16 cellular contexts compared by ENCODE assay signal in the genomic region with DNA sequence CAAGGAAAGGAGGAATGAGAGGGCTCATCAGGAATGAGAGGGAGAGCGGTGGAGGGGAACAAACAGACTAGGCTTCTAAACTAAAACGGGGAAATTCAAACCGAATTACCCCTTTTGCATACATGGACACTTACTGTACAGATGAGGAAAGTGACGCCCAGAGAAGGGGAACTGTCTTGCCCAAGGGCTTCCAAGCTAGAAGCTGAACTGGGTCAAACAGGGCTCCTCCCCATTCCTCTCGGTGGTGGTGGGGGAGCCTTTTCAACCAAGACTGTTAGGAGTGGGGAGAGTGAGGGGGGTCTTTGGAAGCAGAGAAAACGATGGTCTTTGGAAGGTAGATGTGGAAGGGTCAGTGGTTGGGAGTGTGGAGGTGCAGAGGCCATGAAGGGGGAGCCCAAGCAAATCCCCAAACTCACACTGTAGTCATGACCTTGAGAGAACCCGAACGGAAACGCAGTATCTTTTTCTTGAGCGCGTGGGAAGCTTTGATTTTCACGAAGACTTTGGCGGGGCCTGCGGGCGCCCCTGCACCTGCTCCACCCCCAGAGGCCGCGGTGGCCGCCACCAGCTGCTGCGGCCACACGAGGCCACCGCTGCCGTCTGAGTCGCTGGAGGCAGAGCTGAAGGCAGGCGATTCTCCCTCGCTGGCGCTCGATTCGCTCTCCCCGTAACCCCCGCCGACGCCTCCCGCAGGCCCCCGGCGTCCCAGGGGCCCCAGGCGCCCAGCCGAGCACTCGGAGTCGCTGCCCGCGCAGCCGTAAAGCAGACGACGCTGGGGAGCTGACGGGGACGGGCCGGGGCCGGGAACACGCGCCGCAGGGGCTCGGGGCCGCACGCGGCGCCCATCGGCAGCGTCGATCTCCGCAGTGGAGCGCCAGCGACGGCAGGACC. TPM values are rescaled to one million over a fixed set of nuclear protein-coding genes. Genes with fewer than 3 reads are reported as not detected.
DNase-seq lines count a peak whose midpoint lies in the region; ATAC-seq, FAIRE-seq and TF ChIP-seq lines count a peak whose summit lies in the region.
"Had no signal": no experiment of that assay in that cellular context is flagged by ENCODE, and none has a peak within 500 bp of the region (broad histone marks: within the 10 kb centered on the region; RNA-seq: fewer than 3 reads in every experiment).

No MANE protein-coding gene starts in this region.

- TF ChIP-seq EP300 in H1 (IDR thresholded peaks at IDR 0.05; ENCODE audit: borderline replicate concordance in 1 of 2, low read depth in 2 of 2, low read length in 2 of 2), result no peak

- H4K8ac ChIP-seq in H1 (ENCODE audit: extremely low read depth, insufficient read depth, low read length), result peak overlapping the region; percentile 85; the same call in 1 of the 2 replicates

- no peak overlapping the region for H2BK120ac ChIP-seq in H1 (replicated peaks; ENCODE audit: low read depth, low read length)

- POLR2A ChIA-PET in H1 (lab: Charles Lee; ENCODE audit: partially characterized antibody), result interaction anchor here (1.1 kb wide), 1 partner anchor 9 kb away, joined by 3 read pairs; no protein-coding TSS in a partner anchor

- H2BK12ac ChIP-seq in H1 (ENCODE audit: low read depth, low read length), result no peak overlapping the region

- H4K5ac ChIP-seq in H1 (ENCODE audit: insufficient read length, low read depth, low read length), result no peak overlapping the region

- no peak overlapping the region for H3K4ac ChIP-seq in H1 (replicated peaks; ENCODE audit: insufficient read length, low read depth, low read length)

- no peak overlapping the region for H2BK15ac ChIP-seq in H1 (ENCODE audit: low read length)

- CTCF ChIA-PET in H1 (lab: Charles Lee; ENCODE audit: partially characterized antibody), result interaction anchor here (0.9 to 1.5 kb wide), 3 partner anchors 11 to 27 kb away, joined by 3 to 7 read pairs (median 6); no protein-coding TSS in a partner anchor

- H3K79me2 ChIP-seq in H1 (ENCODE audit: control insufficient read depth in 1 of 2, insufficient read depth in 2 of 2, low read length in 2 of 2), result no peaks in the 10 kb centered on the region
- no peaks in the 10 kb centered on the region for H3K79me2 ChIP-seq in osteoblast (ENCODE audit: insufficient read depth, low read length)

- H3K9ac ChIP-seq in H1 (replicated peaks in 1 of 4; ENCODE audit: extremely low read depth in 1 of 4, low read depth in 3 of 4, low read length in 3 of 4), result no peak overlapping the region

- H3K4me3 ChIP-seq in NB4 (ENCODE audit: low read depth, low read length) (no peak overlapping the region), H1 (ENCODE audit: extremely low read depth in 1 of 4, insufficient read depth in 2 of 4, low read depth in 3 of 4, low read length in 4 of 4) (peak overlapping the region in 3 of 4 experiments; percentile 4 to 52 (median 5); a peak in 5 of 8 replicates), osteoblast (ENCODE audit: insufficient read depth, low read length) (no peak overlapping the region), prostate gland (no peak overlapping the region)

- TF ChIP-seq RAD21 in H1 (IDR thresholded peaks at IDR 0.05 in 1 of 2, conservative IDR thresholded peaks at IDR 0.05 in 1 of 2; ENCODE audit: low read depth in 2 of 2, low read length in 2 of 2), result no peak

- H3K23ac ChIP-seq in H1 (ENCODE audit: insufficient read length), result no peak overlapping the region

- TF ChIP-seq CTCF in GM10266 (IDR thresholded peaks at IDR 0.05; ENCODE audit: control insufficient read depth, insufficient read depth, low read depth, missing control alignments) (no peak), NB4 (IDR thresholded peaks at IDR 0.05; ENCODE audit: low read depth, low read length) (no peak), H1 (IDR thresholded peaks at IDR 0.05; ENCODE audit: control extremely low read depth in 1 of 3, insufficient read depth in 1 of 3, low read depth in 1 of 3, low read length in 3 of 3) (no peak), osteoblast (IDR thresholded peaks at IDR 0.05; ENCODE audit: extremely low read depth, low read depth, low read length) (no peak), prostate gland (IDR thresholded peaks at IDR 0.05) (no peak)

- H2BK5ac ChIP-seq in H1 (ENCODE audit: low read depth, low read length), result no peak overlapping the region

- intact Hi-C loops in prostate gland (cut with DNase I), result no loop called here

- DNase-seq in GM10266 (ENCODE audit: extremely low spot score), result peak; percentile 66
- peak; percentile 62 for DNase-seq in NB4 (ENCODE audit: low read depth)
- DNase-seq in H1 (ENCODE audit: low read depth in 1 of 2, low spot score in 2 of 2), result no peak
- peak; percentile 57 for DNase-seq in osteoblast (ENCODE audit: insufficient read length, low spot score, missing footprints)
- DNase-seq in GM19240 (ENCODE audit: insufficient read length, low spot score), result no peak
- DNase-seq in prostate gland (ENCODE audit: low spot score), result no peak
- DNase-seq: Caco-2, cortex of kidney, foreskin melanocyte, NCI-H1694, PC-3 had no signal

- no peak overlapping the region; the same call in 1 of the 2 replicates for H3K18ac ChIP-seq in H1 (ENCODE audit: extremely low read depth, low read length)

- no peaks in the 10 kb centered on the region for H3K79me1 ChIP-seq in H1 (ENCODE audit: low read depth, low read length)

- no peak overlapping the region for H2BK20ac ChIP-seq in H1 (ENCODE audit: low read length)

- no peak overlapping the region for H3K14ac ChIP-seq in H1 (ENCODE audit: insufficient read length)

- H2AK5ac ChIP-seq in H1 (ENCODE audit: low read depth, low read length), result no peak overlapping the region

- peaks cover 7% of the 10 kb centered on the region; the same call in 1 of the 2 replicates for H3K23me2 ChIP-seq in H1 (ENCODE audit: low read depth, low read length)

- FAIRE-seq in H1 (lab: Jason Lieb, UNC), result no peak
- FAIRE-seq: urothelium cell line had no signal

- H3K36me3 ChIP-seq in H1 (ENCODE audit: control insufficient read depth in 2 of 4, insufficient read depth in 4 of 4, low read length in 3 of 4) (peaks cover 0 to 8% (median 0%) of the 10 kb centered on the region in 4 experiments; a peak in 1 of 8 replicates), osteoblast (ENCODE audit: insufficient read depth, low read length) (no peaks in the 10 kb centered on the region), prostate gland (no peaks in the 10 kb centered on the region)

- no peak overlapping the region for H3K27ac ChIP-seq in H1 (ENCODE audit: low read depth, low read length)
- no peak overlapping the region for H3K27ac ChIP-seq in osteoblast (ENCODE audit: low read depth, low read length)
- H3K27ac ChIP-seq in prostate gland, result no peak overlapping the region

- 18% methylated on average over 40 of the region's 63 CpGs; no CpG with 5 or more reads in 1 of the 2 experiments for WGBS in H1 (ENCODE audit: extremely low coverage in 1 of 2, insufficient coverage in 1 of 2, insufficient read length in 1 of 2, insufficient replicate concordance in 2 of 2, low coverage in 1 of 2, low lambda C conversion rate in 2 of 2, missing lambda C conversion rate in 1 of 2), 2 experiments
- 46% methylated on average over 39 of the region's 63 CpGs for WGBS in prostate gland

- TF ChIP-seq POLR2A in NB4 (IDR thresholded peaks at IDR 0.05; ENCODE audit: extremely low read depth, insufficient read length) (no peak), H1 (IDR thresholded peaks at IDR 0.05; ENCODE audit: control extremely low read depth in 1 of 2, low read depth in 2 of 2, low read length in 2 of 2) (no peak), prostate gland (IDR thresholded peaks at IDR 0.05) (no peak)

- H3K9me3 ChIP-seq in H1 (ENCODE audit: insufficient read depth in 2 of 2, low read depth in 1 of 2, low read length in 1 of 2) (peaks cover 0 to 8% of the 10 kb centered on the region in 2 experiments; a peak in 1 of 4 replicates), osteoblast (ENCODE audit: low read depth, low read length) (no peaks in the 10 kb centered on the region), prostate gland (no peaks in the 10 kb centered on the region)
- H3K9me3 ChIP-seq: Caco-2 had no signal

- no peak overlapping the region for H3K56ac ChIP-seq in H1 (replicated peaks; ENCODE audit: insufficient read length, low read depth, low read length)

- H4K20me1 ChIP-seq in H1 (replicated peaks in 1 of 2; ENCODE audit: control insufficient read depth in 1 of 2, insufficient read depth in 2 of 2, low read length in 2 of 2) (no peaks in the 10 kb centered on the region), osteoblast (ENCODE audit: insufficient read depth, low read length) (no peaks in the 10 kb centered on the region)

- H4K91ac ChIP-seq in H1 (replicated peaks; ENCODE audit: insufficient read length, low read length), result no peak overlapping the region

- H3K4me2 ChIP-seq in H1 (ENCODE audit: insufficient read depth in 1 of 2, low read depth in 2 of 2, low read length in 2 of 2) (peak overlapping the region; percentile 38 to 63; a peak in 3 of 4 replicates), osteoblast (ENCODE audit: insufficient read depth, low read length) (no peak overlapping the region)

- H3K4me1 ChIP-seq in H1 (replicated peaks in 1 of 4; ENCODE audit: control insufficient read depth in 3 of 4, insufficient read depth in 4 of 4, low read length in 3 of 4), result no peaks in the 10 kb centered on the region; a peak in 1 of 7 replicates
- H3K4me1 ChIP-seq in osteoblast (ENCODE audit: insufficient read depth, low read length), result no peaks in the 10 kb centered on the region
- no peaks in the 10 kb centered on the region for H3K4me1 ChIP-seq in prostate gland (replicated peaks)
- H3K4me1 ChIP-seq: Caco-2 had no signal

- H2AFZ ChIP-seq in H1 (ENCODE audit: low read length), result no peak overlapping the region
- H2AFZ ChIP-seq in osteoblast (ENCODE audit: low read length), result no peak overlapping the region

- ATAC-seq in GM18498 (IDR thresholded peaks at IDR 0.05; ENCODE audit: unreplicated experiment), result no peak
- no peak for ATAC-seq in HG02870 (IDR thresholded peaks at IDR 0.05; ENCODE audit: unreplicated experiment)
- ATAC-seq: PC-3 had no signal

- H3K27me3 ChIP-seq in H1 (replicated peaks in 1 of 4; ENCODE audit: control insufficient read depth in 3 of 4, extremely low read depth in 1 of 4, insufficient read depth in 3 of 4, low read length in 3 of 4) (peaks cover 30 to 48% (median 41%) of the 10 kb centered on the region in 4 experiments), osteoblast (ENCODE audit: insufficient read depth, low read length) (no peaks in the 10 kb centered on the region), prostate gland (replicated peaks; ENCODE audit: insufficient read depth) (peaks cover 5% of the 10 kb centered on the region)

RNA-seq across cellular contexts. Expression of gene GNG8, which starts 12.3 kb away (rescaled TPM):
- not detected in 2 replicates for total RNA-seq in H1 (2021; fragmentation: NEBNext Ultra II Directional; extraction: Animal tissue kit (Norgen Biotek cat#: 25700))
- not detected in 2 replicates for polyA plus RNA-seq in H1 (2011; rRNA removed)
- polyA plus RNA-seq in H1 (2011; cell fraction: cytosol; rRNA removed), result not detected
- not detected for polyA plus RNA-seq in H1 (2011; cell fraction: nucleus; rRNA removed)
- 3.6 TPM in 1 of 4 replicates, not detected in the others for polyA plus RNA-seq in H1 (2012, experiment 1 of 2)
- not detected for polyA plus RNA-seq in H1 (2012, experiment 2 of 2)
- not detected for polyA plus RNA-seq in H1 (2013, experiment 1 of 2)
- polyA plus RNA-seq in H1 (2013, experiment 2 of 2), result 1.7 TPM
- polyA minus RNA-seq in H1 (2011; rRNA and poly(A)+ RNA removed), result not detected in 2 replicates
- polyA minus RNA-seq in H1 (2011; cell fraction: cytosol; rRNA and poly(A)+ RNA removed), result not detected
- polyA minus RNA-seq in H1 (2011; cell fraction: nucleus; rRNA and poly(A)+ RNA removed), result not detected
- total RNA-seq in osteoblast (not detected in 2 replicates), prostate gland (not detected)
- total RNA-seq: Caco-2, liver, PC-3, pulmonary artery endothelial cell had no signal
- polyA plus RNA-seq: liver had no signal

RNA-seq across cellular contexts. Expression of gene DACT3, which starts 12.7 kb away (rescaled TPM):
- total RNA-seq in H1 (2021; fragmentation: NEBNext Ultra II Directional; extraction: Animal tissue kit (Norgen Biotek cat#: 25700)), result 1.5 and 2.0 TPM in 2 replicates
- polyA plus RNA-seq in H1 (2011; rRNA removed), result 1.8 and 1.9 TPM in 2 replicates
- polyA plus RNA-seq in H1 (2011; cell fraction: cytosol; rRNA removed), result 1.8 TPM
- polyA plus RNA-seq in H1 (2011; cell fraction: nucleus; rRNA removed), result 2.1 TPM
- 1.1 to 1.4 TPM (median 1.2 TPM) in 4 replicates for polyA plus RNA-seq in H1 (2012, experiment 1 of 2)
- 1.4 TPM for polyA plus RNA-seq in H1 (2012, experiment 2 of 2)
- polyA plus RNA-seq in H1 (2013, experiment 1 of 2), result 1.3 TPM
- polyA plus RNA-seq in H1 (2013, experiment 2 of 2), result 1.3 TPM
- 0.61 and 1.2 TPM in 2 replicates for polyA minus RNA-seq in H1 (2011; rRNA and poly(A)+ RNA removed)
- 0.81 TPM for polyA minus RNA-seq in H1 (2011; cell fraction: cytosol; rRNA and poly(A)+ RNA removed)
- 1.00 TPM for polyA minus RNA-seq in H1 (2011; cell fraction: nucleus; rRNA and poly(A)+ RNA removed)
- total RNA-seq in osteoblast (1.8 and 3.5 TPM in 2 replicates), prostate gland (10 to 100 TPM in 1 of 2 donors, 1 to 10 TPM in 1; 8.6 to 28.1 TPM)

RNA-seq across cellular contexts. Expression of gene PTGIR, which starts 23.4 kb away (rescaled TPM):
- not detected in 2 replicates for total RNA-seq in H1 (2021; fragmentation: NEBNext Ultra II Directional; extraction: Animal tissue kit (Norgen Biotek cat#: 25700))
- 0.15 and 0.19 TPM in 2 replicates for polyA plus RNA-seq in H1 (2011; rRNA removed)
- polyA plus RNA-seq in H1 (2011; cell fraction: cytosol; rRNA removed), result 0.14 TPM
- polyA plus RNA-seq in H1 (2011; cell fraction: nucleus; rRNA removed), result 0.09 TPM
- not detected in 4 replicates for polyA plus RNA-seq in H1 (2012, experiment 1 of 2)
- polyA plus RNA-seq in H1 (2012, experiment 2 of 2), result not detected
- polyA plus RNA-seq in H1 (2013, experiment 1 of 2), result 0.10 TPM
- polyA plus RNA-seq in H1 (2013, experiment 2 of 2), result 0.13 TPM
- not detected in 2 replicates for polyA minus RNA-seq in H1 (2011; rRNA and poly(A)+ RNA removed)
- not detected for polyA minus RNA-seq in H1 (2011; cell fraction: cytosol; rRNA and poly(A)+ RNA removed)
- polyA minus RNA-seq in H1 (2011; cell fraction: nucleus; rRNA and poly(A)+ RNA removed), result not detected
- total RNA-seq in osteoblast, result 2.5 and 2.9 TPM in 2 replicates
- total RNA-seq in prostate gland, result 1 to 10 TPM in 1 of 2 donors, not detected in 1; 2.2 TPM
- total RNA-seq: Caco-2, PC-3 had no signal

RNA-seq across cellular contexts. Expression of gene CALM3, which starts 47.2 kb away (rescaled TPM):
- 318 and 326 TPM in 2 replicates for total RNA-seq in H1 (2021; fragmentation: NEBNext Ultra II Directional; extraction: Animal tissue kit (Norgen Biotek cat#: 25700))
- 315 and 405 TPM in 2 replicates for polyA plus RNA-seq in H1 (2011; rRNA removed)
- 585 TPM for polyA plus RNA-seq in H1 (2011; cell fraction: cytosol; rRNA removed)
- 241 TPM for polyA plus RNA-seq in H1 (2011; cell fraction: nucleus; rRNA removed)
- 396 to 462 TPM (median 444 TPM) in 4 replicates for polyA plus RNA-seq in H1 (2012, experiment 1 of 2)
- polyA plus RNA-seq in H1 (2012, experiment 2 of 2), result 353 TPM
- polyA plus RNA-seq in H1 (2013, experiment 1 of 2), result 213 TPM
- polyA plus RNA-seq in H1 (2013, experiment 2 of 2), result 220 TPM
- 129 and 145 TPM in 2 replicates for polyA minus RNA-seq in H1 (2011; rRNA and poly(A)+ RNA removed)
- 94.5 TPM for polyA minus RNA-seq in H1 (2011; cell fraction: cytosol; rRNA and poly(A)+ RNA removed)
- polyA minus RNA-seq in H1 (2011; cell fraction: nucleus; rRNA and poly(A)+ RNA removed), result 67.8 TPM
- total RNA-seq in osteoblast (105 and 124 TPM in 2 replicates), prostate gland (100 to 1,000 TPM; 166 to 171 TPM)

Comparison
In these comparisons a context has a peak if more than half of its experiments do, and no peak if none do; other contexts are left out.
1. DNase-seq: peak in GM10266 (single experiment), NB4 (single experiment) and osteoblast (single experiment); none in H1 (0 of 2), GM19240 (single experiment) and prostate gland (single experiment).
2. H3K4me3 ChIP-seq: peak in H1 (3 of 4); none in NB4 (single experiment), osteoblast (single experiment) and prostate gland (0 of 2).